Comparison of ENCODE assay signal across 1 cellular context in the genomic region with DNA sequence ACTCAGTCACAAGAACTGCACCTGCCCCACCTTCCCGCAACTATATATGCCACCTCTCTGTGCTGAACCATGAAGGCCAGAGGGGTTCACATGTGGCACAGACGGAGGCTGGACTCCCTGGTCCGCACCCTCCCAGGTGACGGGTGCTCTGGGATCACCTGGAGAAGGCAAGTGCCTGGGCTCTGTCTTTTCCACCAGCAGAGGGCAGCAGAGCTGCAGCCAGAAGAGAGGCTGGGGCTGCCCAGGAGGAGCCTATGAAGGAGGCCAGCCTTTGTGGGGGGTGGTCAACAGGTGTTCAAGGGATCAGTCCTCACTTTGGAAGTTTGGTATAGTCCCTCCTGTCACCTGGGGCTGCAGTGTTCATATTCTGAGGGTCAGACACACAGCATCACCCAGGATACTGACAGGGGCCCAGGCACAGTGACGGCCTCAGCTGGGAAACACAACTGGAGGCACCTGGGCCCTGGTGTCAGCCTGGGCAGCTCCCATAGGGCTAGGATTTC.
TF ChIP-seq lines count a peak whose summit lies in the region.

No MANE protein-coding gene starts in this region.

TF ChIP-seq in GM23338, 12 proteins besides CTCF, POLR2A, EP300 and RAD21 (continued from another document):
- TF ChIP-seq, protein P1, sequence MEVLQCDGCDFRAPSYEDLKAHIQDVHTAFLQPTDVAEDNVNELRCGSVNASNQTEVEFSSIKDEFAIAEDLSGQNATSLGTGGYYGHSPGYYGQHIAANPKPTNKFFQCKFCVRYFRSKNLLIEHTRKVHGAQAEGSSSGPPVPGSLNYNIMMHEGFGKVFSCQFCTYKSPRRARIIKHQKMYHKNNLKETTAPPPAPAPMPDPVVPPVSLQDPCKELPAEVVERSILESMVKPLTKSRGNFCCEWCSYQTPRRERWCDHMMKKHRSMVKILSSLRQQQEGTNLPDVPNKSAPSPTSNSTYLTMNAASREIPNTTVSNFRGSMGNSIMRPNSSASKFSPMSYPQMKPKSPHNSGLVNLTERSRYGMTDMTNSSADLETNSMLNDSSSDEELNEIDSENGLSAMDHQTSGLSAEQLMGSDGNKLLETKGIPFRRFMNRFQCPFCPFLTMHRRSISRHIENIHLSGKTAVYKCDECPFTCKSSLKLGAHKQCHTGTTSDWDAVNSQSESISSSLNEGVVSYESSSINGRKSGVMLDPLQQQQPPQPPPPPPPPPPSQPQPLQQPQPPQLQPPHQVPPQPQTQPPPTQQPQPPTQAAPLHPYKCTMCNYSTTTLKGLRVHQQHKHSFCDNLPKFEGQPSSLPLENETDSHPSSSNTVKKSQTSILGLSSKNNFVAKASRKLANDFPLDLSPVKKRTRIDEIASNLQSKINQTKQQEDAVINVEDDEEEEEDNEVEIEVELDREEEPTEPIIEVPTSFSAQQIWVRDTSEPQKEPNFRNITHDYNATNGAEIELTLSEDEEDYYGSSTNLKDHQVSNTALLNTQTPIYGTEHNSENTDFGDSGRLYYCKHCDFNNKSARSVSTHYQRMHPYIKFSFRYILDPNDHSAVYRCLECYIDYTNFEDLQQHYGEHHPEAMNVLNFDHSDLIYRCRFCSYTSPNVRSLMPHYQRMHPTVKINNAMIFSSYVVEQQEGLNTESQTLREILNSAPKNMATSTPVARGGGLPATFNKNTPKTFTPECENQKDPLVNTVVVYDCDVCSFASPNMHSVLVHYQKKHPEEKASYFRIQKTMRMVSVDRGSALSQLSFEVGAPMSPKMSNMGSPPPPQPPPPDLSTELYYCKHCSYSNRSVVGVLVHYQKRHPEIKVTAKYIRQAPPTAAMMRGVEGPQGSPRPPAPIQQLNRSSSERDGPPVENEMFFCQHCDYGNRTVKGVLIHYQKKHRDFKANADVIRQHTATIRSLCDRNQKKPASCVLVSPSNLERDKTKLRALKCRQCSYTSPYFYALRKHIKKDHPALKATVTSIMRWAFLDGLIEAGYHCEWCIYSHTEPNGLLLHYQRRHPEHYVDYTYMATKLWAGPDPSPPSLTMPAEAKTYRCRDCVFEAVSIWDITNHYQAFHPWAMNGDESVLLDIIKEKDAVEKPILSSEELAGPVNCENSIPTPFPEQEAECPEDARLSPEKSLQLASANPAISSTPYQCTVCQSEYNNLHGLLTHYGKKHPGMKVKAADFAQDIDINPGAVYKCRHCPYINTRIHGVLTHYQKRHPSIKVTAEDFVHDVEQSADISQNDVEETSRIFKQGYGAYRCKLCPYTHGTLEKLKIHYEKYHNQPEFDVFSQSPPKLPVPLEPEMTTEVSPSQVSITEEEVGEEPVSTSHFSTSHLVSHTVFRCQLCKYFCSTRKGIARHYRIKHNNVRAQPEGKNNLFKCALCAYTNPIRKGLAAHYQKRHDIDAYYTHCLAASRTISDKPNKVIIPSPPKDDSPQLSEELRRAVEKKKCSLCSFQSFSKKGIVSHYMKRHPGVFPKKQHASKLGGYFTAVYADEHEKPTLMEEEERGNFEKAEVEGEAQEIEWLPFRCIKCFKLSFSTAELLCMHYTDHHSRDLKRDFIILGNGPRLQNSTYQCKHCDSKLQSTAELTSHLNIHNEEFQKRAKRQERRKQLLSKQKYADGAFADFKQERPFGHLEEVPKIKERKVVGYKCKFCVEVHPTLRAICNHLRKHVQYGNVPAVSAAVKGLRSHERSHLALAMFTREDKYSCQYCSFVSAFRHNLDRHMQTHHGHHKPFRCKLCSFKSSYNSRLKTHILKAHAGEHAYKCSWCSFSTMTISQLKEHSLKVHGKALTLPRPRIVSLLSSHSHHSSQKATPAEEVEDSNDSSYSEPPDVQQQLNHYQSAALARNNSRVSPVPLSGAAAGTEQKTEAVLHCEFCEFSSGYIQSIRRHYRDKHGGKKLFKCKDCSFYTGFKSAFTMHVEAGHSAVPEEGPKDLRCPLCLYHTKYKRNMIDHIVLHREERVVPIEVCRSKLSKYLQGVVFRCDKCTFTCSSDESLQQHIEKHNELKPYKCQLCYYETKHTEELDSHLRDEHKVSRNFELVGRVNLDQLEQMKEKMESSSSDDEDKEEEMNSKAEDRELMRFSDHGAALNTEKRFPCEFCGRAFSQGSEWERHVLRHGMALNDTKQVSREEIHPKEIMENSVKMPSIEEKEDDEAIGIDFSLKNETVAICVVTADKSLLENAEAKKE (CRISPR knock-in tag; IDR thresholded peaks at IDR 0.05) = no peak
- TF ChIP-seq, protein P2, sequence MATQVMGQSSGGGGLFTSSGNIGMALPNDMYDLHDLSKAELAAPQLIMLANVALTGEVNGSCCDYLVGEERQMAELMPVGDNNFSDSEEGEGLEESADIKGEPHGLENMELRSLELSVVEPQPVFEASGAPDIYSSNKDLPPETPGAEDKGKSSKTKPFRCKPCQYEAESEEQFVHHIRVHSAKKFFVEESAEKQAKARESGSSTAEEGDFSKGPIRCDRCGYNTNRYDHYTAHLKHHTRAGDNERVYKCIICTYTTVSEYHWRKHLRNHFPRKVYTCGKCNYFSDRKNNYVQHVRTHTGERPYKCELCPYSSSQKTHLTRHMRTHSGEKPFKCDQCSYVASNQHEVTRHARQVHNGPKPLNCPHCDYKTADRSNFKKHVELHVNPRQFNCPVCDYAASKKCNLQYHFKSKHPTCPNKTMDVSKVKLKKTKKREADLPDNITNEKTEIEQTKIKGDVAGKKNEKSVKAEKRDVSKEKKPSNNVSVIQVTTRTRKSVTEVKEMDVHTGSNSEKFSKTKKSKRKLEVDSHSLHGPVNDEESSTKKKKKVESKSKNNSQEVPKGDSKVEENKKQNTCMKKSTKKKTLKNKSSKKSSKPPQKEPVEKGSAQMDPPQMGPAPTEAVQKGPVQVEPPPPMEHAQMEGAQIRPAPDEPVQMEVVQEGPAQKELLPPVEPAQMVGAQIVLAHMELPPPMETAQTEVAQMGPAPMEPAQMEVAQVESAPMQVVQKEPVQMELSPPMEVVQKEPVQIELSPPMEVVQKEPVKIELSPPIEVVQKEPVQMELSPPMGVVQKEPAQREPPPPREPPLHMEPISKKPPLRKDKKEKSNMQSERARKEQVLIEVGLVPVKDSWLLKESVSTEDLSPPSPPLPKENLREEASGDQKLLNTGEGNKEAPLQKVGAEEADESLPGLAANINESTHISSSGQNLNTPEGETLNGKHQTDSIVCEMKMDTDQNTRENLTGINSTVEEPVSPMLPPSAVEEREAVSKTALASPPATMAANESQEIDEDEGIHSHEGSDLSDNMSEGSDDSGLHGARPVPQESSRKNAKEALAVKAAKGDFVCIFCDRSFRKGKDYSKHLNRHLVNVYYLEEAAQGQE (IDR thresholded peaks at IDR 0.05; ENCODE audit: unreplicated experiment) = no peak
- TF ChIP-seq EZH2phosphoT487 (IDR thresholded peaks at IDR 0.05; ENCODE audit: unreplicated experiment) (no peak), JUNB (IDR thresholded peaks at IDR 0.05; ENCODE audit: unreplicated experiment) (no peak)
